ENCODE assay signal across 10 cellular contexts in the genomic region with DNA sequence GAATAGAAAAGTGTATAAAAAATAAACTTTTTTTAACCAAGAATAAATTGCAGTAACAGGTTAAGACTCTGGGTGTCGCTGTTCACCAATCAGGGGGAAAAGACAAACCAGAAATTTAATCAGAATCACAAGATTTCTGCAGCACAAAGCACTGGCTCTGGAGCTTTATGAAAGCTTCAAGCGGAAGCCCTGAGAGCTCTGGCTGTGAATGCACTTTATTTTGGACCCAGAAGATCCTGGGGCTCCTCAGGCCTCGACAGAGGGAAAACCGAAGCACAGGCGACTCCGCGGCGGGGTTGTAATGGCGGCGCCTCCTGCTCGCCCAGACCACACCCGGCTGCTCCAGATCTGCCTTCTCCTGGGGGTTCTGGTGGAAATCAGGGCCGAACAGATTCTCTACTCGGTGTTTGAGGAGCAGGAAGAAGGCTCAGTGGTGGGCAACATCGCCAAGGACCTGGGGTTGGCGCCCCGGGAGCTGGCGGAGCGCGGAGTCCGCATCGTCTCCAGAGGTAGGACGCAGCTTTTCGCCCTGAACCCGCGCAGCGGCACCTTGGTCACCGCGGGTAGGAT. TPM values are rescaled to one million over a fixed set of nuclear protein-coding genes. Genes with fewer than 3 reads are reported as not detected.
DNase-seq lines count a peak whose midpoint lies in the region; ATAC-seq, FAIRE-seq and TF ChIP-seq lines count a peak whose summit lies in the region.
"Had no signal": no experiment of that assay in that cellular context is flagged by ENCODE, and none has a peak within 500 bp of the region (broad histone marks: within the 10 kb centered on the region; RNA-seq: fewer than 3 reads in every experiment).

A gene (plus strand): TSS at position 122 of the 570 bp plus-strand sequence. CDS start 87 bp downstream, at position 209.

- H3K4me3 Mint-ChIP-seq in stimulated activated naive CD8-positive, alpha-beta T cell treated with anti-CD3 and anti-CD28 coated beads, Interleukin-15, amount 100 ng/mL, for 72 hours = peak within 1 kb of the TSS; percentile 64 to 73
- H3K4me3 Mint-ChIP-seq in WTC11 = no peak within 1 kb of the TSS
- H3K4me3 Mint-ChIP-seq: nephron had no signal

- no peak for FAIRE-seq in GM12891 (lab: Jason Lieb, UNC)

- no peak for ATAC-seq in stimulated activated naive CD8-positive, alpha-beta T cell treated with anti-CD3 and anti-CD28 coated beads, Interleukin-15, amount 100 ng/mL, for 72 hours
- ATAC-seq in stimulated activated naive CD8-positive, alpha-beta T cell treated with anti-CD3 and anti-CD28 coated beads, Interleukin-15, Interleukin-2, amounts not matched to agents 100 U/mL and 50 U/mL, for 24 hours = no peak
- ATAC-seq in WTC11 (no peak), HG02642 (IDR thresholded peaks at IDR 0.05; ENCODE audit: poor library complexity, unreplicated experiment) (no peak)

- TF ChIP-seq CTCF in WTC11 (IDR thresholded peaks at IDR 0.05) = peak; percentile 73

- H3K9me3 Mint-ChIP-seq in stimulated activated naive CD8-positive, alpha-beta T cell treated with anti-CD3 and anti-CD28 coated beads, Interleukin-15, amount 100 ng/mL, for 72 hours = peaks cover 19 to 44% of the 10 kb centered on the region in 2 donors
- peaks cover 54% of the 10 kb centered on the region for H3K9me3 Mint-ChIP-seq in WTC11

- TF ChIP-seq POLR2A in GM12891 (IDR thresholded peaks at IDR 0.05; ENCODE audit: low read depth, low read length) = no peak

- no peak within 1 kb of the TSS for H3K27ac Mint-ChIP-seq in stimulated activated naive CD8-positive, alpha-beta T cell treated with anti-CD3 and anti-CD28 coated beads, Interleukin-15, amount 100 ng/mL, for 72 hours
- H3K27ac Mint-ChIP-seq in WTC11 = no peak within 1 kb of the TSS
- H3K27ac Mint-ChIP-seq: nephron had no signal

- peaks cover 57% of the 10 kb centered on the region for H3K36me3 Mint-ChIP-seq in WTC11

- peaks cover 4% of the 10 kb centered on the region for H3K4me1 Mint-ChIP-seq in stimulated activated naive CD8-positive, alpha-beta T cell treated with anti-CD3 and anti-CD28 coated beads, Interleukin-15, amount 100 ng/mL, for 72 hours
- peaks cover 5% of the 10 kb centered on the region for H3K4me1 Mint-ChIP-seq in WTC11
- H3K4me1 Mint-ChIP-seq: nephron had no signal

- no peak for DNase-seq in stimulated activated naive CD8-positive, alpha-beta T cell treated with anti-CD3 and anti-CD28 coated beads, Interleukin-15, amount 100 ng/mL, for 72 hours
- DNase-seq in stimulated activated naive CD8-positive, alpha-beta T cell treated with anti-CD3 and anti-CD28 coated beads, Interleukin-15, Interleukin-2, amounts not matched to agents 100 U/mL and 50 U/mL, for 24 hours = no peak
- DNase-seq in WTC11 (ENCODE audit: low spot score) (no peak), iris pigment epithelial cell (ENCODE audit: low read depth) (peak; percentile 20), NCI-H128 (lab: John Stamatoyannopoulos, UW; ENCODE audit: unreplicated experiment) (no peak), GM12891 (ENCODE audit: insufficient read length, low spot score) (no peak)
- no peak for DNase-seq in activated effector memory CD4-positive, alpha-beta T cell treated with anti-CD3 and anti-CD28 coated beads, Interleukin-2, amount 50 U/mL, for 16 hours
- DNase-seq: GDM1 had no signal

- CTCF ChIA-PET in WTC11 (lab: Charles Lee) = interaction anchor here (0.6 to 2.5 kb wide), 15 partner anchors 11 to 206 kb away, joined by 3 to 11 read pairs (median 5); a partner anchor contains a TSS

- H3K27me3 Mint-ChIP-seq in stimulated activated naive CD8-positive, alpha-beta T cell treated with anti-CD3 and anti-CD28 coated beads, Interleukin-15, amount 100 ng/mL, for 72 hours = peaks cover 83% of the 10 kb centered on the region
- peaks cover 8% of the 10 kb centered on the region for H3K27me3 Mint-ChIP-seq in WTC11 (ENCODE audit: low read depth)

- POLR2A ChIA-PET in WTC11 (lab: Charles Lee) = no interaction called here

TF ChIP-seq in WTC11, 78 proteins besides CTCF, POLR2A, EP300 and RAD21 (continues in another document):
- TF ChIP-seq ZNF317 (CRISPR knock-in tag; IDR thresholded peaks at IDR 0.05; ENCODE audit: borderline replicate concordance, low read depth) = no peak
- TF ChIP-seq ZNF219 (CRISPR knock-in tag; IDR thresholded peaks at IDR 0.05; ENCODE audit: borderline replicate concordance) = no peak
- TF ChIP-seq ETV6 (CRISPR knock-in tag; IDR thresholded peaks at IDR 0.05) = no peak
- no peak for TF ChIP-seq MYBL2 (CRISPR knock-in tag; IDR thresholded peaks at IDR 0.05)
- no peak for TF ChIP-seq OVOL2 (CRISPR knock-in tag; IDR thresholded peaks at IDR 0.05; ENCODE audit: borderline replicate concordance)
- TF ChIP-seq, protein P1, sequence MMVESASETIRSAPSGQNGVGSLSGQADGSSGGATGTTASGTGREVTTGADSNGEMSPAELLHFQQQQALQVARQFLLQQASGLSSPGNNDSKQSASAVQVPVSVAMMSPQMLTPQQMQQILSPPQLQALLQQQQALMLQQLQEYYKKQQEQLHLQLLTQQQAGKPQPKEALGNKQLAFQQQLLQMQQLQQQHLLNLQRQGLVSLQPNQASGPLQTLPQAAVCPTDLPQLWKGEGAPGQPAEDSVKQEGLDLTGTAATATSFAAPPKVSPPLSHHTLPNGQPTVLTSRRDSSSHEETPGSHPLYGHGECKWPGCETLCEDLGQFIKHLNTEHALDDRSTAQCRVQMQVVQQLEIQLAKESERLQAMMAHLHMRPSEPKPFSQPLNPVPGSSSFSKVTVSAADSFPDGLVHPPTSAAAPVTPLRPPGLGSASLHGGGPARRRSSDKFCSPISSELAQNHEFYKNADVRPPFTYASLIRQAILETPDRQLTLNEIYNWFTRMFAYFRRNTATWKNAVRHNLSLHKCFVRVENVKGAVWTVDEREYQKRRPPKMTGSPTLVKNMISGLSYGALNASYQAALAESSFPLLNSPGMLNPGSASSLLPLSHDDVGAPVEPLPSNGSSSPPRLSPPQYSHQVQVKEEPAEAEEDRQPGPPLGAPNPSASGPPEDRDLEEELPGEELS (CRISPR knock-in tag; IDR thresholded peaks at IDR 0.05) = no peak
- no peak for TF ChIP-seq EMX1 (CRISPR knock-in tag; IDR thresholded peaks at IDR 0.05)
- TF ChIP-seq GRHL2 (CRISPR knock-in tag; IDR thresholded peaks at IDR 0.05; ENCODE audit: insufficient replicate concordance, severe bottlenecking) = no peak
- no peak for TF ChIP-seq CBFB (CRISPR knock-in tag; IDR thresholded peaks at IDR 0.05; ENCODE audit: low read depth)
- no peak for TF ChIP-seq SMAD4 (CRISPR knock-in tag; IDR thresholded peaks at IDR 0.05)
- TF ChIP-seq ELF4 (CRISPR knock-in tag; IDR thresholded peaks at IDR 0.05; ENCODE audit: low read depth) = no peak
- TF ChIP-seq RELA (CRISPR knock-in tag; IDR thresholded peaks at IDR 0.05; ENCODE audit: borderline replicate concordance) = no peak
- TF ChIP-seq ZNF671 (CRISPR knock-in tag; IDR thresholded peaks at IDR 0.05) = no peak
- TF ChIP-seq, protein P2, sequence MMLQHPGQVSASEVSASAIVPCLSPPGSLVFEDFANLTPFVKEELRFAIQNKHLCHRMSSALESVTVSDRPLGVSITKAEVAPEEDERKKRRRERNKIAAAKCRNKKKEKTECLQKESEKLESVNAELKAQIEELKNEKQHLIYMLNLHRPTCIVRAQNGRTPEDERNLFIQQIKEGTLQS (CRISPR knock-in tag; conservative IDR thresholded peaks at IDR 0.05) = no peak
- no peak for TF ChIP-seq JAZF1 (CRISPR knock-in tag; IDR thresholded peaks at IDR 0.05)

TF ChIP-seq in GM12891, 5 proteins besides CTCF, POLR2A, EP300 and RAD21:
- TF ChIP-seq POU2F2 (IDR thresholded peaks at IDR 0.05; ENCODE audit: low read depth, low read length) = no peak
- no peak for TF ChIP-seq PAX5 (IDR thresholded peaks at IDR 0.05; ENCODE audit: insufficient read depth, low read length, severe bottlenecking)
- no peak for TF ChIP-seq SPI1 (IDR thresholded peaks at IDR 0.05; ENCODE audit: low read depth, low read length)
- no peak for TF ChIP-seq TAF1 (IDR thresholded peaks at IDR 0.05; ENCODE audit: low read depth, low read length)
- no peak for TF ChIP-seq POLR2AphosphoS5 (IDR thresholded peaks at IDR 0.05; ENCODE audit: low read depth, low read length)
TF ChIP-seq in GM12891: peak in this region for 0.

RNA-seq across cellular contexts. Expression of the gene that starts here (rescaled TPM):
- 3.4 to 3.9 TPM (median 3.5 TPM) in 3 replicates for total RNA-seq in WTC11 (2021)
- 0.13 TPM for polyA plus RNA-seq in GM12891 (2012; ENCODE audit: low read depth, missing spikeins)
